17 cellular contexts compared by ENCODE assay signal in genomic region chrY:19059733-19060132, GRCh38.
"Had no signal": no experiment of that assay in that cellular context is flagged by ENCODE, and none has a peak within 500 bp of the region (broad histone marks: within the 10 kb centered on the region; RNA-seq: fewer than 3 reads in every experiment).

No MANE protein-coding gene starts in this region.

- DNase-seq: activated CD4-positive, alpha-beta memory T cell treated with anti-CD3 and anti-CD28 coated beads, Interleukin-2, amount 10 ng/mL, durations not matched to agents 7 days and 5 days; activated CD4-positive, alpha-beta T cell treated with anti-CD3 and anti-CD28 coated beads for 1 hour; activated naive CD4-positive, alpha-beta T cell treated with anti-CD3 and anti-CD28 coated beads, Interleukin-2, amount 10 ng/mL, durations not matched to agents 7 days and 5 days; activated T-cell treated with anti-CD3 and anti-CD28 coated beads, Interleukin-2, amount 50 U/mL, for 24 hours; dorsolateral prefrontal cortex; esophagus squamous epithelium; foreskin melanocyte; heart left ventricle; left cardiac atrium; naive thymus-derived CD8-positive, alpha-beta T cell; small intestine; stimulated activated CD4-positive, alpha-beta T cell treated with anti-CD3 and anti-CD28 coated beads, Interleukin-4, amount 100 ng/mL, for 4 hours; stimulated activated CD8-positive, alpha-beta memory T cell treated with anti-CD3 and anti-CD28 coated beads, Interleukin-4, amount 100 ng/mL, for 48 hours; stimulated activated naive CD4-positive, alpha-beta T cell treated with Interleukin-2 at 50 U/mL for 16 hours; T-cell; T-helper 9 cell; trophoblast cell had no signal

- H3K27ac Mint-ChIP-seq: activated CD4-positive, alpha-beta memory T cell treated with anti-CD3 and anti-CD28 coated beads, Interleukin-2, amount 10 ng/mL, durations not matched to agents 7 days and 5 days; activated naive CD4-positive, alpha-beta T cell treated with anti-CD3 and anti-CD28 coated beads, Interleukin-2, amount 10 ng/mL, durations not matched to agents 7 days and 5 days; activated T-cell treated with anti-CD3 and anti-CD28 coated beads, Interleukin-2, amount 50 U/mL, for 24 hours; naive thymus-derived CD8-positive, alpha-beta T cell; T-cell had no signal

- H3K27me3 Mint-ChIP-seq: activated CD4-positive, alpha-beta memory T cell treated with anti-CD3 and anti-CD28 coated beads, Interleukin-2, amount 10 ng/mL, durations not matched to agents 7 days and 5 days; activated naive CD4-positive, alpha-beta T cell treated with anti-CD3 and anti-CD28 coated beads, Interleukin-2, amount 10 ng/mL, durations not matched to agents 7 days and 5 days; activated T-cell treated with anti-CD3 and anti-CD28 coated beads, Interleukin-2, amount 50 U/mL, for 24 hours; naive thymus-derived CD8-positive, alpha-beta T cell; T-cell had no signal

- H3K4me1 Mint-ChIP-seq: activated CD4-positive, alpha-beta memory T cell treated with anti-CD3 and anti-CD28 coated beads, Interleukin-2, amount 10 ng/mL, durations not matched to agents 7 days and 5 days; activated naive CD4-positive, alpha-beta T cell treated with anti-CD3 and anti-CD28 coated beads, Interleukin-2, amount 10 ng/mL, durations not matched to agents 7 days and 5 days; T-cell had no signal

- ATAC-seq: heart left ventricle; left cardiac atrium; naive thymus-derived CD8-positive, alpha-beta T cell; T-cell had no signal

- H3K4me3 Mint-ChIP-seq: activated CD4-positive, alpha-beta memory T cell treated with anti-CD3 and anti-CD28 coated beads, Interleukin-2, amount 10 ng/mL, durations not matched to agents 7 days and 5 days; activated naive CD4-positive, alpha-beta T cell treated with anti-CD3 and anti-CD28 coated beads, Interleukin-2, amount 10 ng/mL, durations not matched to agents 7 days and 5 days; activated T-cell treated with anti-CD3 and anti-CD28 coated beads, Interleukin-2, amount 50 U/mL, for 24 hours; naive thymus-derived CD8-positive, alpha-beta T cell; T-cell had no signal

- H3K36me3 Mint-ChIP-seq: T-cell had no signal

- H3K9me3 Mint-ChIP-seq: activated CD4-positive, alpha-beta memory T cell treated with anti-CD3 and anti-CD28 coated beads, Interleukin-2, amount 10 ng/mL, durations not matched to agents 7 days and 5 days; activated naive CD4-positive, alpha-beta T cell treated with anti-CD3 and anti-CD28 coated beads, Interleukin-2, amount 10 ng/mL, durations not matched to agents 7 days and 5 days; activated T-cell treated with anti-CD3 and anti-CD28 coated beads, Interleukin-2, amount 50 U/mL, for 24 hours; naive thymus-derived CD8-positive, alpha-beta T cell; T-cell had no signal
